In genomic region chr16:22207715-22208360, GRCh38 we compare ENCODE assay signal across 10 cellular contexts. TPM values are rescaled to one million over a fixed set of nuclear protein-coding genes. Genes with fewer than 3 reads are reported as not detected.
DNase-seq lines count a peak whose midpoint lies in the region; ATAC-seq and TF ChIP-seq lines count a peak whose summit lies in the region.
"Had no signal": no experiment of that assay in that cellular context is flagged by ENCODE, and none has a peak within 500 bp of the region (broad histone marks: within the 10 kb centered on the region; RNA-seq: fewer than 3 reads in every experiment).

No MANE protein-coding gene starts in this region.

- peaks cover 6 to 7% of the 10 kb centered on the region in 2 experiments; a peak in 1 of 4 replicates for H3K4me1 ChIP-seq in SK-N-SH (ENCODE audit: control insufficient read depth in 1 of 2, insufficient read depth in 2 of 2, low read depth in 1 of 2, low read length in 1 of 2)

- no peaks in the 10 kb centered on the region for H3K9me2 ChIP-seq in SK-N-SH

- peak overlapping the region; percentile 83 for H3K27ac Mint-ChIP-seq in activated CD4-positive, alpha-beta memory T cell treated with anti-CD3 and anti-CD28 coated beads, Interleukin-2, amount 10 ng/mL, durations not matched to agents 7 days and 5 days
- peak overlapping the region; percentile 97 for H3K27ac Mint-ChIP-seq in stimulated activated naive B cell treated with anti-CD40 and anti-IgM and Interleukin-4, amounts not matched to agents 10 μg/mL and 1 μg/mL and 100 μg/mL, for 72 hours

- H3K27me3 ChIP-seq in SK-N-SH (ENCODE audit: insufficient read depth): no peaks in the 10 kb centered on the region

- H3F3A ChIP-seq in SK-N-SH (replicated peaks; ENCODE audit: insufficient read depth): peaks cover 9% of the 10 kb centered on the region

- H3K79me2 ChIP-seq in SK-N-SH (ENCODE audit: insufficient read depth): peaks cover 64% of the 10 kb centered on the region

- H3K9me3 Mint-ChIP-seq in activated CD4-positive, alpha-beta memory T cell treated with anti-CD3 and anti-CD28 coated beads, Interleukin-2, amount 10 ng/mL, durations not matched to agents 7 days and 5 days: peaks cover 2% of the 10 kb centered on the region
- peaks cover 4 to 6% of the 10 kb centered on the region in 2 donors for H3K9me3 Mint-ChIP-seq in stimulated activated naive B cell treated with anti-CD40 and anti-IgM and Interleukin-4, amounts not matched to agents 10 μg/mL and 1 μg/mL and 100 μg/mL, for 72 hours

- H3K4me2 ChIP-seq in SK-N-SH: peak overlapping the region; percentile 94

- no peak for TF ChIP-seq CTCF in SK-N-SH (IDR thresholded peaks at IDR 0.05)

- POLR2A ChIA-PET in SK-N-SH (lab: Yijun Ruan, JAX): no interaction called here
- POLR2A ChIA-PET in activated CD4-positive, alpha-beta memory T cell treated with anti-CD3 and anti-CD28 coated beads, Interleukin-2, amount 10 ng/mL, durations not matched to agents 7 days and 5 days (lab: Charles Lee): interaction anchor here (1.4 to 4.9 kb wide), 5 partner anchors 8 to 91 kb away, joined by 3 to 49 read pairs (median 12); partner anchors contain the start of gene POLR3E

- H3K36me3 Mint-ChIP-seq in activated CD4-positive, alpha-beta memory T cell treated with anti-CD3 and anti-CD28 coated beads, Interleukin-2, amount 10 ng/mL, durations not matched to agents 7 days and 5 days (ENCODE audit: low read depth): peaks cover 27% of the 10 kb centered on the region
- peaks cover 28 to 42% of the 10 kb centered on the region in 2 donors for H3K36me3 Mint-ChIP-seq in stimulated activated naive B cell treated with anti-CD40 and anti-IgM and Interleukin-4, amounts not matched to agents 10 μg/mL and 1 μg/mL and 100 μg/mL, for 72 hours

- ATAC-seq in SK-N-SH treated with all-trans-retinoic acid at 6 μM for 48 hours: no peak
- no peak for ATAC-seq in stimulated activated naive B cell treated with anti-CD40 and anti-IgM and Interleukin-4, amounts not matched to agents 10 μg/mL and 1 μg/mL and 100 μg/mL, for 72 hours (replicated peaks)

- WGBS in SK-N-SH (ENCODE audit: low lambda C conversion rate): 91% methylated on average over 10 of the region's 10 CpGs

- TF ChIP-seq RAD21 in SK-N-SH (IDR thresholded peaks at IDR 0.05; ENCODE audit: low read length): no peak

- peak overlapping the region; percentile 72; the same call in 1 of the 2 replicates for H3K9ac ChIP-seq in SK-N-SH

- CTCF ChIA-PET in SK-N-SH (lab: Yijun Ruan, JAX): interaction anchor here (0.8 to 5.6 kb wide), 6 partner anchors 13 to 130 kb away, joined by 3 to 66 read pairs (median 10); partner anchors contain the start of gene POLR3E
- CTCF ChIA-PET in activated CD4-positive, alpha-beta memory T cell treated with anti-CD3 and anti-CD28 coated beads, Interleukin-2, amount 10 ng/mL, durations not matched to agents 7 days and 5 days (lab: Charles Lee): interaction anchor here (0.5 to 7.5 kb wide), 11 partner anchors 8 to 1079 kb away, joined by 3 to 81 read pairs (median 5); partner anchors contain the start of gene POLR3E

- H3K27me3 Mint-ChIP-seq in activated CD4-positive, alpha-beta memory T cell treated with anti-CD3 and anti-CD28 coated beads, Interleukin-2, amount 10 ng/mL, durations not matched to agents 7 days and 5 days: no peaks in the 10 kb centered on the region
- no peaks in the 10 kb centered on the region for H3K27me3 Mint-ChIP-seq in stimulated activated naive B cell treated with anti-CD40 and anti-IgM and Interleukin-4, amounts not matched to agents 10 μg/mL and 1 μg/mL and 100 μg/mL, for 72 hours

- no peak overlapping the region for H3K27ac ChIP-seq in SK-N-SH (ENCODE audit: low read depth in 2 of 2, low read length in 1 of 2)

- DNase-seq in SK-N-SH: no peak
- DNase-seq in activated CD4-positive, alpha-beta memory T cell treated with anti-CD3 and anti-CD28 coated beads, Interleukin-2, amount 10 ng/mL, durations not matched to agents 7 days and 5 days: no peak
- DNase-seq in stimulated activated naive B cell treated with anti-CD40 and anti-IgM and Interleukin-4, amounts not matched to agents 10 μg/mL and 1 μg/mL and 100 μg/mL, for 72 hours: no peak
- DNase-seq in retina: no peak
- DNase-seq in islet precursor cell: no peak
- no peak for DNase-seq in CD1c-positive myeloid dendritic cell (ENCODE audit: extremely low spot score)

- H2AFZ ChIP-seq in SK-N-SH (ENCODE audit: low read depth): no peak overlapping the region

- no peaks in the 10 kb centered on the region for H3K9me3 ChIP-seq in SK-N-SH

- no peaks in the 10 kb centered on the region for H3K36me3 ChIP-seq in SK-N-SH (replicated peaks in 1 of 2; ENCODE audit: control insufficient read depth in 1 of 2, insufficient read depth in 2 of 2, low read length in 1 of 2)

- H3K4me3 ChIP-seq in SK-N-SH (ENCODE audit: low read depth in 2 of 2, low read length in 1 of 2) (peak overlapping the region; percentile 64 to 87), iPS-11a (ENCODE audit: low read depth, low read length) (peak overlapping the region; percentile 70)

- H4K20me1 ChIP-seq in SK-N-SH (ENCODE audit: insufficient read depth): peaks cover 4% of the 10 kb centered on the region

- H3K4me3 Mint-ChIP-seq in activated CD4-positive, alpha-beta memory T cell treated with anti-CD3 and anti-CD28 coated beads, Interleukin-2, amount 10 ng/mL, durations not matched to agents 7 days and 5 days: peak overlapping the region; percentile 99
- peak overlapping the region; percentile 98 to 99 for H3K4me3 Mint-ChIP-seq in stimulated activated naive B cell treated with anti-CD40 and anti-IgM and Interleukin-4, amounts not matched to agents 10 μg/mL and 1 μg/mL and 100 μg/mL, for 72 hours

- peaks cover 45% of the 10 kb centered on the region for H3K4me1 Mint-ChIP-seq in activated CD4-positive, alpha-beta memory T cell treated with anti-CD3 and anti-CD28 coated beads, Interleukin-2, amount 10 ng/mL, durations not matched to agents 7 days and 5 days
- H3K4me1 Mint-ChIP-seq in stimulated activated naive B cell treated with anti-CD40 and anti-IgM and Interleukin-4, amounts not matched to agents 10 μg/mL and 1 μg/mL and 100 μg/mL, for 72 hours: peaks cover 25 to 55% of the 10 kb centered on the region in 2 donors

- TF ChIP-seq EP300 in SK-N-SH (IDR thresholded peaks at IDR 0.05; ENCODE audit: borderline replicate concordance in 1 of 2, low read depth in 1 of 2, low read length in 1 of 2): no peak

TF ChIP-seq in SK-N-SH, 30 proteins besides CTCF, POLR2A, EP300 and RAD21 (continues in another document):
- TF ChIP-seq CHD2 (IDR thresholded peaks at IDR 0.05; ENCODE audit: low read length, partially characterized antibody): no peak
- TF ChIP-seq ZBTB33 (IDR thresholded peaks at IDR 0.05; ENCODE audit: borderline replicate concordance, low read depth): no peak
- no peak for TF ChIP-seq EZH2phosphoT487 (IDR thresholded peaks at IDR 0.05; ENCODE audit: borderline replicate concordance, low read depth)
- TF ChIP-seq RXRA (IDR thresholded peaks at IDR 0.05; ENCODE audit: borderline replicate concordance, low read depth): no peak
- TF ChIP-seq TAF1 (IDR thresholded peaks at IDR 0.05; ENCODE audit: borderline replicate concordance, low read depth, low read length): no peak

TF ChIP-seq in SK-N-SH treated with all-trans-retinoic acid at 6 μM for 48 hours, 23 proteins besides CTCF, POLR2A, EP300 and RAD21:
- TF ChIP-seq ARNTL (CRISPR knock-in tag; IDR thresholded peaks at IDR 0.05; ENCODE audit: borderline replicate concordance, low read depth) (no peak), RARB (CRISPR knock-in tag; IDR thresholded peaks at IDR 0.05) (no peak), ZNF8 (CRISPR knock-in tag; IDR thresholded peaks at IDR 0.05) (no peak), SNAI2 (CRISPR knock-in tag; IDR thresholded peaks at IDR 0.05) (no peak), TCF4 (CRISPR knock-in tag; IDR thresholded peaks at IDR 0.05; ENCODE audit: borderline replicate concordance) (no peak), ZFP30 (CRISPR knock-in tag; IDR thresholded peaks at IDR 0.05) (no peak), GLIS3 (CRISPR knock-in tag; IDR thresholded peaks at IDR 0.05) (no peak), ESRRG (CRISPR knock-in tag; IDR thresholded peaks at IDR 0.05) (no peak), TOX (CRISPR knock-in tag; IDR thresholded peaks at IDR 0.05; ENCODE audit: borderline replicate concordance) (no peak)
TF ChIP-seq in SK-N-SH treated with all-trans-retinoic acid at 6 μM for 48 hours: peak in this region for 0.

RNA-seq across cellular contexts. Expression of gene EEF2K, which starts 1.8 kb away (rescaled TPM):
- polyA plus RNA-seq in SK-N-SH (2012; rRNA removed): 8.0 and 10.4 TPM in 2 replicates
- polyA plus RNA-seq in SK-N-SH (2012; cell fraction: cytosol; rRNA removed): 3.8 and 5.6 TPM in 2 replicates
- polyA plus RNA-seq in SK-N-SH (2012; cell fraction: nucleus; rRNA removed): 35.2 and 38.2 TPM in 2 replicates
- 10 to 100 TPM; 22.1 to 24.8 TPM for total RNA-seq in activated CD4-positive, alpha-beta memory T cell treated with anti-CD3 and anti-CD28 coated beads, Interleukin-2, amount 10 ng/mL, durations not matched to agents 7 days and 5 days

RNA-seq across cellular contexts. Expression of gene SDR42E2, which starts 45.5 kb away (rescaled TPM):
- polyA plus RNA-seq in SK-N-SH (2012; rRNA removed): not detected in 2 replicates
- polyA plus RNA-seq in SK-N-SH (2012; cell fraction: cytosol; rRNA removed): not detected in 2 replicates
- not detected in 2 replicates for polyA plus RNA-seq in SK-N-SH (2012; cell fraction: nucleus; rRNA removed)
- total RNA-seq in activated CD4-positive, alpha-beta memory T cell treated with anti-CD3 and anti-CD28 coated beads, Interleukin-2, amount 10 ng/mL, durations not matched to agents 7 days and 5 days: not detected
- total RNA-seq: A172, SK-MEL-5 had no signal
